ENCODE assay signal across 20 cellular contexts in genomic region chr20:49151437-49151836, GRCh38.
"Had no signal": no experiment of that assay in that cellular context is flagged by ENCODE, and none has a peak within 500 bp of the region (broad histone marks: within the 10 kb centered on the region; RNA-seq: fewer than 3 reads in every experiment).

No MANE protein-coding gene starts in this region.

- ATAC-seq: heart left ventricle; left colon; naive thymus-derived CD4-positive, alpha-beta T cell; right lobe of liver; stimulated activated effector memory CD8-positive, alpha-beta T cell treated with anti-CD3 and anti-CD28 coated beads, Interleukin-12 subunit alpha, Interleukin-12 subunit beta, amount 100 ng/mL, for 72 hours had no signal

- H3K4me3 ChIP-seq: coronary artery, heart left ventricle, neural progenitor cell, ovary, prostate gland, right lobe of liver, suprapubic skin, thyroid gland had no signal

- FAIRE-seq: urothelium cell line had no signal

- H3K27ac Mint-ChIP-seq: neural progenitor cell; stimulated activated effector memory CD8-positive, alpha-beta T cell treated with anti-CD3 and anti-CD28 coated beads, Interleukin-12 subunit alpha, Interleukin-12 subunit beta, amount 100 ng/mL, for 72 hours; type B pancreatic cell had no signal

- H3K4me3 Mint-ChIP-seq: naive thymus-derived CD4-positive, alpha-beta T cell; neural progenitor cell; stimulated activated effector memory CD8-positive, alpha-beta T cell treated with anti-CD3 and anti-CD28 coated beads, Interleukin-12 subunit alpha, Interleukin-12 subunit beta, amount 100 ng/mL, for 72 hours; type B pancreatic cell had no signal

- H3K27ac ChIP-seq: coronary artery, heart left ventricle, neural progenitor cell, ovary, prostate gland, right lobe of liver, suprapubic skin had no signal

- H3K9me3 Mint-ChIP-seq: neural progenitor cell; stimulated activated effector memory CD8-positive, alpha-beta T cell treated with anti-CD3 and anti-CD28 coated beads, Interleukin-12 subunit alpha, Interleukin-12 subunit beta, amount 100 ng/mL, for 72 hours; type B pancreatic cell had no signal

- H3K4me1 ChIP-seq: neural progenitor cell, prostate gland, right lobe of liver, suprapubic skin had no signal

- H3K27me3 ChIP-seq: heart left ventricle, neural progenitor cell, ovary, right lobe of liver, suprapubic skin, thyroid gland had no signal

- H3K27me3 Mint-ChIP-seq: naive thymus-derived CD4-positive, alpha-beta T cell; type B pancreatic cell had no signal

- H3K9me3 ChIP-seq: heart left ventricle, ovary, prostate gland, right lobe of liver, suprapubic skin, thyroid gland had no signal

- H3K36me3 ChIP-seq: ovary, prostate gland had no signal

- DNase-seq: effector CD8-positive, alpha-beta T cell; foreskin melanocyte; heart left ventricle; hippocampal formation; left colon; mammary epithelial cell; naive thymus-derived CD4-positive, alpha-beta T cell; ovary; retina; right lobe of liver; stimulated activated CD4-positive, alpha-beta T cell treated with anti-CD3 and anti-CD28 coated beads, Interleukin-4, amount 100 ng/mL, for 1 hour; stimulated activated CD8-positive, alpha-beta memory T cell treated with anti-CD3 and anti-CD28 coated beads, Interleukin-4, amount 100 ng/mL, for 48 hours; thyroid gland had no signal
